Comparison of ENCODE assay signal across 1 cellular context in genomic region chr5:171387970-171388815, GRCh38.
TF ChIP-seq lines count a peak whose summit lies in the region.

No MANE protein-coding gene starts in this region.

TF ChIP-seq in K562, 482 proteins besides CTCF, POLR2A, EP300 and RAD21 (continued from another document and continues in another):
- TF ChIP-seq ATF3 (IDR thresholded peaks at IDR 0.05), result no peak
- 0 out of 2 replicates have a peak, but pooled peaks have one; percentile 42 for TF ChIP-seq ATF3 (CRISPR knock-in tag; conservative IDR thresholded peaks at IDR 0.05)
- TF ChIP-seq KLF13 (tag; IDR thresholded peaks at IDR 0.05; ENCODE audit: borderline replicate concordance, low read depth), result peak; percentile 92
- no peak for TF ChIP-seq MCM3 (IDR thresholded peaks at IDR 0.05)
- no peak for TF ChIP-seq ZNF830 (CRISPR knock-in tag; IDR thresholded peaks at IDR 0.05)
- no peak for TF ChIP-seq ZNF445 (CRISPR knock-in tag; IDR thresholded peaks at IDR 0.05; ENCODE audit: low read depth)
- no peak for TF ChIP-seq BDP1 (IDR thresholded peaks at IDR 0.05; ENCODE audit: insufficient read depth, insufficient read length)
- TF ChIP-seq OTX1 (CRISPR knock-in tag; IDR thresholded peaks at IDR 0.05), result no peak
- TF ChIP-seq FOXJ3 (CRISPR knock-in tag; IDR thresholded peaks at IDR 0.05), result no peak
- no peak for TF ChIP-seq KDM2B (CRISPR knock-in tag; IDR thresholded peaks at IDR 0.05)
- TF ChIP-seq ZNF133 (CRISPR knock-in tag; IDR thresholded peaks at IDR 0.05), result no peak
- no peak for TF ChIP-seq TARDBP (IDR thresholded peaks at IDR 0.05)
- TF ChIP-seq GTF2F1 (IDR thresholded peaks at IDR 0.05; ENCODE audit: low read depth, low read length), result peak; percentile 31; the same call in 1 of the 2 replicates
- TF ChIP-seq DNMT1 (IDR thresholded peaks at IDR 0.05), result no peak
- TF ChIP-seq MAFK (IDR thresholded peaks at IDR 0.05; ENCODE audit: low read length), result no peak
- peak; percentile 98 for TF ChIP-seq MXI1 (IDR thresholded peaks at IDR 0.05; ENCODE audit: low read depth, low read length)
- TF ChIP-seq, protein P1, sequence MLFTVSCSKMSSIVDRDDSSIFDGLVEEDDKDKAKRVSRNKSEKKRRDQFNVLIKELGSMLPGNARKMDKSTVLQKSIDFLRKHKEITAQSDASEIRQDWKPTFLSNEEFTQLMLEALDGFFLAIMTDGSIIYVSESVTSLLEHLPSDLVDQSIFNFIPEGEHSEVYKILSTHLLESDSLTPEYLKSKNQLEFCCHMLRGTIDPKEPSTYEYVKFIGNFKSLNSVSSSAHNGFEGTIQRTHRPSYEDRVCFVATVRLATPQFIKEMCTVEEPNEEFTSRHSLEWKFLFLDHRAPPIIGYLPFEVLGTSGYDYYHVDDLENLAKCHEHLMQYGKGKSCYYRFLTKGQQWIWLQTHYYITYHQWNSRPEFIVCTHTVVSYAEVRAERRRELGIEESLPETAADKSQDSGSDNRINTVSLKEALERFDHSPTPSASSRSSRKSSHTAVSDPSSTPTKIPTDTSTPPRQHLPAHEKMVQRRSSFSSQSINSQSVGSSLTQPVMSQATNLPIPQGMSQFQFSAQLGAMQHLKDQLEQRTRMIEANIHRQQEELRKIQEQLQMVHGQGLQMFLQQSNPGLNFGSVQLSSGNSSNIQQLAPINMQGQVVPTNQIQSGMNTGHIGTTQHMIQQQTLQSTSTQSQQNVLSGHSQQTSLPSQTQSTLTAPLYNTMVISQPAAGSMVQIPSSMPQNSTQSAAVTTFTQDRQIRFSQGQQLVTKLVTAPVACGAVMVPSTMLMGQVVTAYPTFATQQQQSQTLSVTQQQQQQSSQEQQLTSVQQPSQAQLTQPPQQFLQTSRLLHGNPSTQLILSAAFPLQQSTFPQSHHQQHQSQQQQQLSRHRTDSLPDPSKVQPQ (CRISPR knock-in tag; IDR thresholded peaks at IDR 0.05; ENCODE audit: borderline replicate concordance), result no peak
- TF ChIP-seq ZNF146 (CRISPR knock-in tag; IDR thresholded peaks at IDR 0.05; ENCODE audit: unreplicated experiment), result no peak
- no peak for TF ChIP-seq ZNF354B (CRISPR knock-in tag; IDR thresholded peaks at IDR 0.05)
- TF ChIP-seq, protein P2, sequence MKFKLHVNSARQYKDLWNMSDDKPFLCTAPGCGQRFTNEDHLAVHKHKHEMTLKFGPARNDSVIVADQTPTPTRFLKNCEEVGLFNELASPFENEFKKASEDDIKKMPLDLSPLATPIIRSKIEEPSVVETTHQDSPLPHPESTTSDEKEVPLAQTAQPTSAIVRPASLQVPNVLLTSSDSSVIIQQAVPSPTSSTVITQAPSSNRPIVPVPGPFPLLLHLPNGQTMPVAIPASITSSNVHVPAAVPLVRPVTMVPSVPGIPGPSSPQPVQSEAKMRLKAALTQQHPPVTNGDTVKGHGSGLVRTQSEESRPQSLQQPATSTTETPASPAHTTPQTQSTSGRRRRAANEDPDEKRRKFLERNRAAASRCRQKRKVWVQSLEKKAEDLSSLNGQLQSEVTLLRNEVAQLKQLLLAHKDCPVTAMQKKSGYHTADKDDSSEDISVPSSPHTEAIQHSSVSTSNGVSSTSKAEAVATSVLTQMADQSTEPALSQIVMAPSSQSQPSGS (CRISPR knock-in tag; IDR thresholded peaks at IDR 0.05), result no peak
- TF ChIP-seq HDAC2 (IDR thresholded peaks at IDR 0.05), result peak; percentile 75; the same call in 1 of the 2 replicates
- TF ChIP-seq, protein P3, sequence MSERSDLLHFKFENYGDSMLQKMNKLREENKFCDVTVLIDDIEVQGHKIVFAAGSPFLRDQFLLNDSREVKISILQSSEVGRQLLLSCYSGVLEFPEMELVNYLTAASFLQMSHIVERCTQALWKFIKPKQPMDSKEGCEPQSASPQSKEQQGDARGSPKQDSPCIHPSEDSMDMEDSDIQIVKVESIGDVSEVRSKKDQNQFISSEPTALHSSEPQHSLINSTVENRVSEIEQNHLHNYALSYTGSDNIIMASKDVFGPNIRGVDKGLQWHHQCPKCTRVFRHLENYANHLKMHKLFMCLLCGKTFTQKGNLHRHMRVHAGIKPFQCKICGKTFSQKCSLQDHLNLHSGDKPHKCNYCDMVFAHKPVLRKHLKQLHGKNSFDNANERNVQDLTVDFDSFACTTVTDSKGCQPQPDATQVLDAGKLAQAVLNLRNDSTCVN (CRISPR knock-in tag; IDR thresholded peaks at IDR 0.05), result peak; percentile 30; the same call in 1 of the 2 replicates
- no peak for TF ChIP-seq ZNF12 (CRISPR knock-in tag; IDR thresholded peaks at IDR 0.05)
- no peak for TF ChIP-seq ID3 (CRISPR knock-in tag; IDR thresholded peaks at IDR 0.05)
- TF ChIP-seq ID3 (tag; IDR thresholded peaks at IDR 0.05), result 0 out of 2 replicates have a peak, but pooled peaks have one; percentile 31
- no peak for TF ChIP-seq DLX4 (CRISPR knock-in tag; IDR thresholded peaks at IDR 0.05)
- no peak; the same call in 1 of the 2 replicates for TF ChIP-seq FOSL1 (tag; conservative IDR thresholded peaks at IDR 0.05)
- TF ChIP-seq RFX5 (IDR thresholded peaks at IDR 0.05; ENCODE audit: low read depth, low read length), result no peak
- TF ChIP-seq FOXM1 (IDR thresholded peaks at IDR 0.05; ENCODE audit: low read depth), result no peak
- 0 out of 2 replicates have a peak, but pooled peaks have one; percentile 72 for TF ChIP-seq FOXM1 (CRISPR knock-in tag; IDR thresholded peaks at IDR 0.05; ENCODE audit: low read depth)
- TF ChIP-seq PURB (CRISPR knock-in tag; IDR thresholded peaks at IDR 0.05; ENCODE audit: low read depth), result no peak
- TF ChIP-seq C11orf30 (IDR thresholded peaks at IDR 0.05; ENCODE audit: low read depth), result no peak
- TF ChIP-seq, protein P4, sequence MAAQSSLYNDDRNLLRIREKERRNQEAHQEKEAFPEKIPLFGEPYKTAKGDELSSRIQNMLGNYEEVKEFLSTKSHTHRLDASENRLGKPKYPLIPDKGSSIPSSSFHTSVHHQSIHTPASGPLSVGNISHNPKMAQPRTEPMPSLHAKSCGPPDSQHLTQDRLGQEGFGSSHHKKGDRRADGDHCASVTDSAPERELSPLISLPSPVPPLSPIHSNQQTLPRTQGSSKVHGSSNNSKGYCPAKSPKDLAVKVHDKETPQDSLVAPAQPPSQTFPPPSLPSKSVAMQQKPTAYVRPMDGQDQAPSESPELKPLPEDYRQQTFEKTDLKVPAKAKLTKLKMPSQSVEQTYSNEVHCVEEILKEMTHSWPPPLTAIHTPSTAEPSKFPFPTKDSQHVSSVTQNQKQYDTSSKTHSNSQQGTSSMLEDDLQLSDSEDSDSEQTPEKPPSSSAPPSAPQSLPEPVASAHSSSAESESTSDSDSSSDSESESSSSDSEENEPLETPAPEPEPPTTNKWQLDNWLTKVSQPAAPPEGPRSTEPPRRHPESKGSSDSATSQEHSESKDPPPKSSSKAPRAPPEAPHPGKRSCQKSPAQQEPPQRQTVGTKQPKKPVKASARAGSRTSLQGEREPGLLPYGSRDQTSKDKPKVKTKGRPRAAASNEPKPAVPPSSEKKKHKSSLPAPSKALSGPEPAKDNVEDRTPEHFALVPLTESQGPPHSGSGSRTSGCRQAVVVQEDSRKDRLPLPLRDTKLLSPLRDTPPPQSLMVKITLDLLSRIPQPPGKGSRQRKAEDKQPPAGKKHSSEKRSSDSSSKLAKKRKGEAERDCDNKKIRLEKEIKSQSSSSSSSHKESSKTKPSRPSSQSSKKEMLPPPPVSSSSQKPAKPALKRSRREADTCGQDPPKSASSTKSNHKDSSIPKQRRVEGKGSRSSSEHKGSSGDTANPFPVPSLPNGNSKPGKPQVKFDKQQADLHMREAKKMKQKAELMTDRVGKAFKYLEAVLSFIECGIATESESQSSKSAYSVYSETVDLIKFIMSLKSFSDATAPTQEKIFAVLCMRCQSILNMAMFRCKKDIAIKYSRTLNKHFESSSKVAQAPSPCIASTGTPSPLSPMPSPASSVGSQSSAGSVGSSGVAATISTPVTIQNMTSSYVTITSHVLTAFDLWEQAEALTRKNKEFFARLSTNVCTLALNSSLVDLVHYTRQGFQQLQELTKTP (IDR thresholded peaks at IDR 0.05; ENCODE audit: low read depth in 1 of 2, partially characterized antibody in 2 of 2), result no peak
- no peak for TF ChIP-seq SLC30A9 (CRISPR knock-in tag; IDR thresholded peaks at IDR 0.05)
- TF ChIP-seq ARID3A (IDR thresholded peaks at IDR 0.05; ENCODE audit: borderline replicate concordance, low read depth, low read length), result no peak
- TF ChIP-seq POLR3G (IDR thresholded peaks at IDR 0.05; ENCODE audit: extremely low read depth, insufficient read length, insufficient replicate concordance), result no peak
- TF ChIP-seq CBX8 (IDR thresholded peaks at IDR 0.05; ENCODE audit: borderline replicate concordance, extremely low read depth, low read depth, low read length, poor library complexity, severe bottlenecking), result no peak
- TF ChIP-seq FIP1L1 (IDR thresholded peaks at IDR 0.05; ENCODE audit: low read depth, low read length, poor library complexity, severe bottlenecking), result peak; percentile 81
- no peak for TF ChIP-seq MCM7 (IDR thresholded peaks at IDR 0.05)
- TF ChIP-seq HCFC1 (IDR thresholded peaks at IDR 0.05; ENCODE audit: low read depth, low read length), result no peak; the same call in 1 of the 2 replicates
- TF ChIP-seq CXXC5 (CRISPR knock-in tag; IDR thresholded peaks at IDR 0.05), result no peak; the same call in none of the 2 replicates
- TF ChIP-seq NCOA4 (IDR thresholded peaks at IDR 0.05; ENCODE audit: partially characterized antibody), result no peak
- peak; percentile 50 for TF ChIP-seq POLR2H (tag; IDR thresholded peaks at IDR 0.05; ENCODE audit: low read depth)
- TF ChIP-seq KLF1 (tag; IDR thresholded peaks at IDR 0.05), result no peak
- TF ChIP-seq ZNF253 (CRISPR knock-in tag; conservative IDR thresholded peaks at IDR 0.05), result no peak
- TF ChIP-seq TRIM28 (IDR thresholded peaks at IDR 0.05), result no peak
- TF ChIP-seq TBL1XR1 (IDR thresholded peaks at IDR 0.05; ENCODE audit: low read length in 2 of 2), result peak; percentile 27 to 49; a peak in 1 of 4 replicates
- TF ChIP-seq ETV6 (IDR thresholded peaks at IDR 0.05; ENCODE audit: borderline replicate concordance in 1 of 2, low read depth in 2 of 2, low read length in 1 of 2), result no peak
- no peak for TF ChIP-seq ETV6 (CRISPR knock-in tag; IDR thresholded peaks at IDR 0.05; ENCODE audit: borderline replicate concordance)
- TF ChIP-seq TGIF2 (CRISPR knock-in tag; IDR thresholded peaks at IDR 0.05), result no peak
- no peak for TF ChIP-seq ZBTB9 (CRISPR knock-in tag; IDR thresholded peaks at IDR 0.05)
- TF ChIP-seq MECOM (CRISPR knock-in tag; IDR thresholded peaks at IDR 0.05), result no peak
- TF ChIP-seq ZFX (CRISPR knock-in tag; IDR thresholded peaks at IDR 0.05), result peak; percentile 91
- no peak; the same call in 1 of the 2 replicates for TF ChIP-seq ZKSCAN8 (CRISPR knock-in tag; IDR thresholded peaks at IDR 0.05)
- TF ChIP-seq PHF20 (IDR thresholded peaks at IDR 0.05; ENCODE audit: partially characterized antibody), result no peak
- no peak for TF ChIP-seq SMC3 (conservative IDR thresholded peaks at IDR 0.05; ENCODE audit: insufficient read depth, low read depth, low read length)
- TF ChIP-seq CEBPB (tag; IDR thresholded peaks at IDR 0.05), result no peak
- no peak for TF ChIP-seq NR2F6 (CRISPR knock-in tag; IDR thresholded peaks at IDR 0.05)
- peak; percentile 31 for TF ChIP-seq RBBP5 (IDR thresholded peaks at IDR 0.05; ENCODE audit: borderline replicate concordance, insufficient read depth, low read length, poor library complexity, severe bottlenecking)
- TF ChIP-seq CEBPG (CRISPR knock-in tag; IDR thresholded peaks at IDR 0.05), result no peak
- TF ChIP-seq CEBPG (tag; conservative IDR thresholded peaks at IDR 0.05 in 1 of 2, IDR thresholded peaks at IDR 0.05 in 1 of 2), result no peak
